Comparison of ENCODE assay signal across 10 cellular contexts in the genomic region with DNA sequence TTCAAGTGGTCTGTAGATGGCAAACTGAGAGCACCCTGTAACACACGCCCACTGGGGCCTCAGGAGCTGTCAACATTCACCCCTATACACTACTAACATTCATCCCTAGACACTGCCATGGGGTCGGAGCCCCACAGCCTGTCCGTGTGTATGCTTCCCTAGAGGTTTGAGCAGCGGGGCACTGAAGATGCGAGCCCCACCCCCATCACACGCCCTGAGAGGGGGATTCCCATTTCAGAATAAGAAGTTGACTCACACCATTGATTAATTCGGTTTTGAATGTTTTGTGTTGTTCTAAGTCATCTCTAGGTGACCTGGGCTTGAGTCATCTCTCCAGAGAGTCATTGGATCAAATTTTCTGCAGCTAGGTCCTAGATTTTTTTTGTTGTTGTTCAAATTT. TPM values are rescaled to one million over a fixed set of nuclear protein-coding genes. Genes with fewer than 3 reads are reported as not detected.
A peak's percentile ranks its signal among the peaks of the same experiment; 100 is the strongest.
DNase-seq lines count a peak whose midpoint lies in the region; ATAC-seq and TF ChIP-seq lines count a peak whose summit lies in the region.
"Had no signal": no experiment of that assay in that cellular context is flagged by ENCODE, and none has a peak within 500 bp of the region (broad histone marks: within the 10 kb centered on the region; RNA-seq: fewer than 3 reads in every experiment).

No MANE protein-coding gene starts in this region.

- ATAC-seq in GM18909 (IDR thresholded peaks at IDR 0.05; ENCODE audit: poor library complexity, unreplicated experiment) = peak; percentile 59
- no peak for ATAC-seq in GM19035 (IDR thresholded peaks at IDR 0.05; ENCODE audit: unreplicated experiment)
- no peak for ATAC-seq in omental fat pad (ENCODE audit: low FRiP score)

- DNase-seq in LHCN-M2 (ENCODE audit: low read depth) = peak; percentile 86
- peak; percentile 56 for DNase-seq in astrocyte of the hippocampus (ENCODE audit: low read depth, low spot score)
- DNase-seq in stimulated activated CD4-positive, alpha-beta T cell treated with anti-CD3 and anti-CD28 coated beads, TNF-alpha, amount 100 ng/mL, for 48 hours (ENCODE audit: low read depth in 3 of 3) = peak; percentile 37 to 67 (median 56)
- no peak for DNase-seq in omental fat pad (ENCODE audit: low spot score)
- DNase-seq in dorsolateral prefrontal cortex = no peak
- no peak for DNase-seq in AML-193 (lab: John Stamatoyannopoulos, UW)

- intact Hi-C loops in dorsolateral prefrontal cortex (cut with DNase I) = no loop called here

- no peak overlapping the region for H3K27ac ChIP-seq in dorsolateral prefrontal cortex

- no peak for TF ChIP-seq CTCF in omental fat pad (IDR thresholded peaks at IDR 0.05)
- no peak for TF ChIP-seq CTCF in dorsolateral prefrontal cortex (IDR thresholded peaks at IDR 0.05 in 54 of 56, conservative IDR thresholded peaks at IDR 0.05 in 2 of 56; ENCODE audit: low read depth in 1 of 56, partially characterized antibody in 56 of 56)

- H3K4me3 ChIP-seq in dorsolateral prefrontal cortex = no peak overlapping the region

- no peaks in the 10 kb centered on the region for H3K27me3 ChIP-seq in dorsolateral prefrontal cortex

RNA-seq across cellular contexts. Expression of a gene that starts 37.3 kb away (rescaled TPM):
- 17.5 and 17.7 TPM in 2 replicates for total RNA-seq in LHCN-M2 (2014; rRNA removed)
- polyA plus RNA-seq in LHCN-M2 (2012) = 2.7 TPM
- total RNA-seq in omental fat pad = 100 to 1,000 TPM in 3 of 4 donors, 10 to 100 TPM in 1; 37.8 to 176 (median 137) TPM
- total RNA-seq in dorsolateral prefrontal cortex = 10 to 100 TPM; 29.5 to 73.9 (median 45.2) TPM

RNA-seq across cellular contexts. Expression of a gene that starts 52.3 kb away (rescaled TPM):
- total RNA-seq in LHCN-M2 (2014; rRNA removed) (not detected in 2 replicates), omental fat pad (not detected), dorsolateral prefrontal cortex (under 1 TPM in 9 of 120 experiments, not detected in 111; 0.13 to 0.73 (median 0.19) TPM)
- polyA plus RNA-seq in LHCN-M2 (2012) = not detected
- total RNA-seq: mesenteric fat pad had no signal
- polyA plus RNA-seq: adipose tissue had no signal

Comparison
In these comparisons a context has a peak if more than half of its experiments do, and no peak if none do; other contexts are left out.
1. DNase-seq: peak in LHCN-M2 (single experiment), astrocyte of the hippocampus (single experiment) and stimulated activated CD4-positive, alpha-beta T cell treated with anti-CD3 and anti-CD28 coated beads, TNF-alpha, amount 100 ng/mL, for 48 hours (3 of 3); none in omental fat pad (single experiment), dorsolateral prefrontal cortex (0 of 10) and AML-193 (0 of 2).